In the genomic region with DNA sequence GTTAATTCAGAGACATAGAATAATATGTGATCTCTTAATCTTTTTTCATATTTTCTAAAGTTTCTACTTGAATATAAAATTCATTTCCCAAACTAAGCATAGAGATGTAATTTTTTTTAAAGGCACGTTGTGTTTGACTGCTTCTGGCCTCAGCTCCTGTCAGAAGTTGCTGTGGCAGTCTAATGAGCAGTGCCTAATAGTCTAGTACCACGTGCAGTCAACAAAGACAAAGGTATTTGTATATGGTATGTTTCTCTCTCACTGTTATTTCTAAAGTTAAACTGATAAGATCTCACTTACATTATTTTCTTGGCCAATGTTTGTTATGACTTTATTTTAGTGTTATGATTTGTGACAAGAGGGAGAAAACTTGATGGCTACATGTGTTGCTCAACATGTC, we compare ENCODE assay signal across 20 cellular contexts. TPM values are rescaled to one million over a fixed set of nuclear protein-coding genes. Genes with fewer than 3 reads are reported as not detected.
DNase-seq lines count a peak whose midpoint lies in the region; ATAC-seq and TF ChIP-seq lines count a peak whose summit lies in the region.
"Had no signal": no experiment of that assay in that cellular context is flagged by ENCODE, and none has a peak within 500 bp of the region (broad histone marks: within the 10 kb centered on the region; RNA-seq: fewer than 3 reads in every experiment).

No MANE protein-coding gene starts in this region.

- H3K27ac ChIP-seq in mammary epithelial cell (ENCODE audit: insufficient read depth, low read depth, low read length) (no peak overlapping the region), right lobe of liver (peak overlapping the region in 2 of 3 donors; percentile 13 to 52)
- H3K27ac ChIP-seq: 22Rv1, A549, C4-2B had no signal

- peaks cover 3% of the 10 kb centered on the region for H3K79me2 ChIP-seq in mammary epithelial cell (ENCODE audit: insufficient read depth, low read length)

- H3K4me3 Mint-ChIP-seq in MCF 10A (ENCODE audit: unreplicated experiment), result no peak overlapping the region
- H3K4me3 Mint-ChIP-seq in activated T-helper 2 cell treated with anti-CD3 and anti-CD28 coated beads, Interferon-gamma antibody, Interleukin-2, Interleukin-4, amounts not matched to agents 10 μg/mL and 5 μg/mL and 100 μg/mL, durations not matched to agents 14 hours and 24 hours and 36 hours (ENCODE audit: low read depth), result no peak overlapping the region
- H3K4me3 Mint-ChIP-seq: CD4-positive, alpha-beta T cell had no signal

- no peak overlapping the region for H3K4me3 ChIP-seq in mammary epithelial cell (replicated peaks in 1 of 3; ENCODE audit: insufficient read depth in 1 of 3, low read depth in 2 of 3, low read length in 3 of 3)
- H3K4me3 ChIP-seq in adipocyte (ENCODE audit: low read length), result no peak overlapping the region
- no peak overlapping the region for H3K4me3 ChIP-seq in fibroblast of villous mesenchyme (ENCODE audit: low read depth, low read length)
- H3K4me3 ChIP-seq in right lobe of liver, result no peak overlapping the region
- H3K4me3 ChIP-seq: A549 had no signal

- H2AFZ ChIP-seq in mammary epithelial cell (ENCODE audit: low read depth, low read length), result no peak overlapping the region

- peak overlapping the region; percentile 16 for H3K27ac Mint-ChIP-seq in MCF 10A (ENCODE audit: low read depth, unreplicated experiment)
- no peak overlapping the region for H3K27ac Mint-ChIP-seq in activated T-helper 2 cell treated with anti-CD3 and anti-CD28 coated beads, Interferon-gamma antibody, Interleukin-2, Interleukin-4, amounts not matched to agents 10 μg/mL and 5 μg/mL and 100 μg/mL, durations not matched to agents 14 hours and 24 hours and 36 hours
- H3K27ac Mint-ChIP-seq: CD4-positive, alpha-beta T cell had no signal

- CTCF ChIA-PET in MCF 10A (lab: Yijun Ruan, JAX), result interaction anchor here (0.7 kb wide), 2 partner anchors 79 to 536 kb away, joined by 3 to 4 read pairs; no protein-coding TSS in a partner anchor
- CTCF ChIA-PET in mammary epithelial cell (lab: Charles Lee; ENCODE audit: low non-redundant PET), result no interaction called here

- in situ Hi-C loops in mammary epithelial cell (cut with MboI; ENCODE audit: low sequenced_read_pairs in 2 of 2), result no loop called here

- no peaks in the 10 kb centered on the region for H3K27me3 Mint-ChIP-seq in MCF 10A (ENCODE audit: insufficient read depth, unreplicated experiment)
- H3K27me3 Mint-ChIP-seq in activated T-helper 2 cell treated with anti-CD3 and anti-CD28 coated beads, Interferon-gamma antibody, Interleukin-2, Interleukin-4, amounts not matched to agents 10 μg/mL and 5 μg/mL and 100 μg/mL, durations not matched to agents 14 hours and 24 hours and 36 hours (ENCODE audit: low read depth), result no peaks in the 10 kb centered on the region
- H3K27me3 Mint-ChIP-seq: CD4-positive, alpha-beta T cell had no signal

- BruUV-seq in MCF 10A (replicated peaks; lab: Mats Ljungman, UMichigan) (no TSS peak), mammary epithelial cell (replicated peaks; lab: Mats Ljungman, UMichigan) (no TSS peak)

- ATAC-seq in right lobe of liver (peak in 2 of 4 donors; percentile 32 to 53), Right ventricle myocardium inferior (no peak)
- ATAC-seq: A549, HCT116 had no signal

- no peaks in the 10 kb centered on the region for H3K27me3 ChIP-seq in mammary epithelial cell (ENCODE audit: insufficient read depth, low read length)
- H3K27me3 ChIP-seq in adipocyte (replicated peaks; ENCODE audit: control insufficient read depth, insufficient read depth, low read length), result no peaks in the 10 kb centered on the region
- no peaks in the 10 kb centered on the region for H3K27me3 ChIP-seq in right lobe of liver

- TF ChIP-seq POLR2A in right lobe of liver (IDR thresholded peaks at IDR 0.05), result no peak

- H3K36me3 ChIP-seq in mammary epithelial cell (ENCODE audit: insufficient read depth, low read length), result peaks cover 21% of the 10 kb centered on the region
- H3K36me3 ChIP-seq in adipocyte (ENCODE audit: control insufficient read depth, insufficient read depth, low read length, severe bottlenecking), result peaks cover 78% of the 10 kb centered on the region
- H3K36me3 ChIP-seq in right lobe of liver, result peaks cover 0 to 21% (median 5%) of the 10 kb centered on the region in 4 donors

- DNase-seq in MCF 10A (ENCODE audit: unreplicated experiment) (no peak), mammary epithelial cell (no peak), adipocyte (ENCODE audit: low read depth) (peak; percentile 5), fibroblast of villous mesenchyme (ENCODE audit: low read depth) (peak; percentile 32), right lobe of liver (no peak), Right ventricle myocardium inferior (ENCODE audit: missing footprints) (no peak)
- DNase-seq in activated T-helper 2 cell treated with anti-CD3 and anti-CD28 coated beads, Interferon-gamma antibody, Interleukin-2, Interleukin-4, amounts not matched to agents 10 μg/mL and 5 μg/mL and 100 μg/mL, durations not matched to agents 14 hours and 24 hours and 36 hours (ENCODE audit: low spot score), result no peak
- DNase-seq in activated effector memory CD4-positive, alpha-beta T cell treated with anti-CD3 and anti-CD28 coated beads, Interleukin-2, amount 50 U/mL, for 16 hours, result no peak
- DNase-seq: AML-193; Caco-2; CD4-positive, alpha-beta T cell; DMS153; DMS79 treated with DMSO at 0.1 percent for 48 hours; GF-D8; GOT3; H7 had no signal

- no peaks in the 10 kb centered on the region for H3K9me3 Mint-ChIP-seq in MCF 10A (ENCODE audit: unreplicated experiment)
- no peaks in the 10 kb centered on the region for H3K9me3 Mint-ChIP-seq in activated T-helper 2 cell treated with anti-CD3 and anti-CD28 coated beads, Interferon-gamma antibody, Interleukin-2, Interleukin-4, amounts not matched to agents 10 μg/mL and 5 μg/mL and 100 μg/mL, durations not matched to agents 14 hours and 24 hours and 36 hours
- H3K9me3 Mint-ChIP-seq: CD4-positive, alpha-beta T cell had no signal

- H3K4me1 ChIP-seq in mammary epithelial cell (ENCODE audit: insufficient read depth, low read length) (no peaks in the 10 kb centered on the region), adipocyte (ENCODE audit: control insufficient read depth, insufficient read depth, low read length) (no peaks in the 10 kb centered on the region), right lobe of liver (peaks cover 0 to 45% (median 11%) of the 10 kb centered on the region in 4 donors)
- H3K4me1 ChIP-seq: A549, Caco-2 had no signal

- H4K20me1 ChIP-seq in mammary epithelial cell (ENCODE audit: insufficient read depth, low read length), result no peaks in the 10 kb centered on the region

- dilution Hi-C loops in mammary epithelial cell (cut with HindIII; ENCODE audit: low sequenced_read_pairs), result no loop called here

- intact Hi-C loops in MCF 10A (cut with micrococcal nuclease), result no loop called here
- intact Hi-C loops in mammary epithelial cell (cut with micrococcal nuclease), result no loop called here
- intact Hi-C loops in right lobe of liver (cut with DNase I), result loop anchor here in 1 of 2 donors (10.0 kb wide), 1 partner anchor 77 kb away; the partner anchor contains the start of gene SEC24B
- intact Hi-C loops in Right ventricle myocardium inferior (cut with DNase I), result no loop called here
- intact Hi-C loops in activated T-helper 2 cell treated with anti-CD3 and anti-CD28 coated beads, Interferon-gamma antibody, Interleukin-2, Interleukin-4, amounts not matched to agents 10 μg/mL and 5 μg/mL and 100 μg/mL, durations not matched to agents 14 hours and 24 hours and 36 hours (cut with micrococcal nuclease), result no loop called here

- H3K9me3 ChIP-seq in mammary epithelial cell (replicated peaks; ENCODE audit: insufficient read depth, low read length) (no peaks in the 10 kb centered on the region), adipocyte (ENCODE audit: control insufficient read depth, low read length) (no peaks in the 10 kb centered on the region), right lobe of liver (no peaks in the 10 kb centered on the region)
- H3K9me3 ChIP-seq: A549, Caco-2 had no signal

- H3K4me1 Mint-ChIP-seq in MCF 10A (ENCODE audit: insufficient read depth, unreplicated experiment), result no peaks in the 10 kb centered on the region
- H3K4me1 Mint-ChIP-seq in activated T-helper 2 cell treated with anti-CD3 and anti-CD28 coated beads, Interferon-gamma antibody, Interleukin-2, Interleukin-4, amounts not matched to agents 10 μg/mL and 5 μg/mL and 100 μg/mL, durations not matched to agents 14 hours and 24 hours and 36 hours (ENCODE audit: low read depth), result no peaks in the 10 kb centered on the region

- H3K9ac ChIP-seq in mammary epithelial cell (ENCODE audit: insufficient read depth, low read length) (no peak overlapping the region), adipocyte (ENCODE audit: low read length) (no peak overlapping the region)

- no peak overlapping the region for H3K4me2 ChIP-seq in mammary epithelial cell (ENCODE audit: insufficient read depth, low read depth, low read length)
- H3K4me2 ChIP-seq: A549 had no signal

- POLR2A ChIA-PET in MCF 10A (lab: Yijun Ruan, JAX), result no interaction called here

- H3K36me3 Mint-ChIP-seq in MCF 10A (ENCODE audit: insufficient read depth, unreplicated experiment), result peaks cover 78% of the 10 kb centered on the region
- peaks cover 56% of the 10 kb centered on the region for H3K36me3 Mint-ChIP-seq in activated T-helper 2 cell treated with anti-CD3 and anti-CD28 coated beads, Interferon-gamma antibody, Interleukin-2, Interleukin-4, amounts not matched to agents 10 μg/mL and 5 μg/mL and 100 μg/mL, durations not matched to agents 14 hours and 24 hours and 36 hours (ENCODE audit: low read depth)

- 14% methylated on average over 2 of the region's 2 CpGs for WGBS in mammary epithelial cell (ENCODE audit: low coverage, missing lambda C conversion rate)
- 21% methylated on average over 2 of the region's 2 CpGs for WGBS in right lobe of liver (ENCODE audit: insufficient coverage, low coverage, low lambda C conversion rate, missing lambda C conversion rate)

- TF ChIP-seq CTCF in MCF 10A (IDR thresholded peaks at IDR 0.05; ENCODE audit: unreplicated experiment) (no peak), mammary epithelial cell (conservative IDR thresholded peaks at IDR 0.05 in 1 of 2, IDR thresholded peaks at IDR 0.05 in 1 of 2; ENCODE audit: extremely low read depth in 1 of 2, insufficient read depth in 1 of 2, low read depth in 1 of 2, low read length in 2 of 2) (no peak), fibroblast of villous mesenchyme (IDR thresholded peaks at IDR 0.05; ENCODE audit: insufficient read depth, low read depth, low read length) (no peak), right lobe of liver (IDR thresholded peaks at IDR 0.05) (no peak)

RNA-seq across cellular contexts. Expression of gene MCUB, which starts 48.6 kb away (rescaled TPM):
- total RNA-seq in MCF 10A (2022) (11.0 and 16.3 TPM in 2 replicates), mammary epithelial cell (10 to 100 TPM in 1 of 2 donors, 1 to 10 TPM in 1; 8.3 to 20.3 TPM), fibroblast of villous mesenchyme (8.2 and 10.0 TPM in 2 replicates), right lobe of liver (1 to 10 TPM in 4 of 6 experiments, under 1 TPM in 2; 0.66 to 2.7 (median 1.3) TPM), Right ventricle myocardium inferior (5.1 TPM)
- 27.6 TPM for polyA plus RNA-seq in mammary epithelial cell
- 11.5 TPM for polyA minus RNA-seq in mammary epithelial cell
- 30.1 and 37.1 TPM in 2 replicates for total RNA-seq in activated T-helper 2 cell treated with anti-CD3 and anti-CD28 coated beads, Interferon-gamma antibody, Interleukin-2, Interleukin-4, amounts not matched to agents 10 μg/mL and 5 μg/mL and 100 μg/mL, durations not matched to agents 14 hours and 24 hours and 36 hours

Comparison
In these comparisons a context has a peak if more than half of its experiments do, and no peak if none do; other contexts are left out.
1. DNase-seq: peak in adipocyte (single experiment) and fibroblast of villous mesenchyme (single experiment); none in MCF 10A (single experiment), mammary epithelial cell (single experiment), right lobe of liver (0 of 3), Right ventricle myocardium inferior (single experiment), activated T-helper 2 cell treated with anti-CD3 and anti-CD28 coated beads, Interferon-gamma antibody, Interleukin-2, Interleukin-4, amounts not matched to agents 10 μg/mL and 5 μg/mL and 100 μg/mL, durations not matched to agents 14 hours and 24 hours and 36 hours (single experiment) and activated effector memory CD4-positive, alpha-beta T cell treated with anti-CD3 and anti-CD28 coated beads, Interleukin-2, amount 50 U/mL, for 16 hours (single experiment).